Comparison of ENCODE assay signal across 8 cellular contexts in genomic region chr12:120713861-120714482, GRCh38. TPM values are rescaled to one million over a fixed set of nuclear protein-coding genes. Genes with fewer than 3 reads are reported as not detected.
A peak's percentile ranks its signal among the peaks of the same experiment; 100 is the strongest.
DNase-seq lines count a peak whose midpoint lies in the region; ATAC-seq and TF ChIP-seq lines count a peak whose summit lies in the region.

No MANE protein-coding gene starts in this region.

- peak; percentile 49 for ATAC-seq in WTC11
- no peak for ATAC-seq in GM18868 (IDR thresholded peaks at IDR 0.05; ENCODE audit: unreplicated experiment)

- no peak overlapping the region for H3K9ac ChIP-seq in BLaER1

- no peak overlapping the region for H3K27ac ChIP-seq in BLaER1

- TF ChIP-seq CTCF in WTC11 (IDR thresholded peaks at IDR 0.05): peak; percentile 90
- TF ChIP-seq CTCF in cardiac fibroblast (IDR thresholded peaks at IDR 0.05; ENCODE audit: low read depth, low read length): peak; percentile 80

- H3K9me3 ChIP-seq in BLaER1: no peaks in the 10 kb centered on the region

- H3K27ac Mint-ChIP-seq in WTC11: peak overlapping the region; percentile 86

- H3K4me1 ChIP-seq in BLaER1: peaks cover 40% of the 10 kb centered on the region

- H3K27me3 ChIP-seq in BLaER1: no peaks in the 10 kb centered on the region

- no peaks in the 10 kb centered on the region for H3K27me3 Mint-ChIP-seq in WTC11 (ENCODE audit: low read depth)

- H3K9me3 Mint-ChIP-seq in WTC11: no peaks in the 10 kb centered on the region

- peak overlapping the region; percentile 38; the same call in 1 of the 2 replicates for H3K4me2 ChIP-seq in BLaER1

- peaks cover 57% of the 10 kb centered on the region for H3K36me3 ChIP-seq in BLaER1

- DNase-seq in HEK293T (ENCODE audit: extremely low spot score) (peak; percentile 78), NCI-H345 treated with DMSO at 0.1 percent for 48 hours (lab: John Stamatoyannopoulos, UW; ENCODE audit: unreplicated experiment) (peak; percentile 66), WTC11 (ENCODE audit: low spot score) (peak; percentile 65), cardiac fibroblast (ENCODE audit: low read depth in 2 of 2) (peak; percentile 87), kidney tubule cell (ENCODE audit: low spot score) (peak; percentile 80)
- DNase-seq in stimulated activated CD4-positive, alpha-beta T cell treated with anti-CD3 and anti-CD28 coated beads, Interleukin-4, amount 100 ng/mL, for 24 hours: peak; percentile 84

- POLR2A ChIA-PET in HEK293T (lab: Yijun Ruan, JAX) (no interaction called here), WTC11 (lab: Charles Lee) (no interaction called here)

- H3K36me3 Mint-ChIP-seq in WTC11: peaks cover 51% of the 10 kb centered on the region

- H3K4me3 ChIP-seq in BLaER1 (no peak overlapping the region), cardiac fibroblast (replicated peaks in 1 of 2; ENCODE audit: low read depth in 2 of 2, low read length in 2 of 2) (no peak overlapping the region)

- H4K20me1 ChIP-seq in BLaER1: peaks cover 52% of the 10 kb centered on the region

- H3K4me3 Mint-ChIP-seq in WTC11: no peak overlapping the region

- CTCF ChIA-PET in HEK293T (lab: Yijun Ruan, JAX): no interaction called here
- CTCF ChIA-PET in WTC11 (lab: Charles Lee): no interaction called here

- peaks cover 26% of the 10 kb centered on the region for H3K4me1 Mint-ChIP-seq in WTC11

TF ChIP-seq in HEK293T, 16 proteins besides CTCF, POLR2A, EP300 and RAD21:
- no peak for TF ChIP-seq FOXA1 (IDR thresholded peaks at IDR 0.05)
- no peak for TF ChIP-seq L3MBTL2 (conservative IDR thresholded peaks at IDR 0.05)
- TF ChIP-seq SUZ12 (IDR thresholded peaks at IDR 0.05): no peak
- TF ChIP-seq BHLHE40 (IDR thresholded peaks at IDR 0.05; ENCODE audit: borderline replicate concordance): no peak
- TF ChIP-seq FOXK2 (IDR thresholded peaks at IDR 0.05): no peak
- no peak for TF ChIP-seq HDGF (IDR thresholded peaks at IDR 0.05; ENCODE audit: borderline replicate concordance)
- TF ChIP-seq NFRKB (IDR thresholded peaks at IDR 0.05): no peak
- no peak for TF ChIP-seq LEF1 (IDR thresholded peaks at IDR 0.05; ENCODE audit: borderline replicate concordance)
- no peak for TF ChIP-seq SP1 (IDR thresholded peaks at IDR 0.05)
- no peak for TF ChIP-seq TARDBP (IDR thresholded peaks at IDR 0.05)
- no peak for TF ChIP-seq ARNT (IDR thresholded peaks at IDR 0.05)
- TF ChIP-seq ZNF384 (IDR thresholded peaks at IDR 0.05): no peak
- no peak for TF ChIP-seq FOXM1 (IDR thresholded peaks at IDR 0.05; ENCODE audit: borderline replicate concordance)
- no peak for TF ChIP-seq CTBP1 (IDR thresholded peaks at IDR 0.05; ENCODE audit: borderline replicate concordance)

TF ChIP-seq in WTC11, 78 proteins besides CTCF, POLR2A, EP300 and RAD21:
- TF ChIP-seq ZBTB21 (CRISPR knock-in tag; IDR thresholded peaks at IDR 0.05; ENCODE audit: borderline replicate concordance): no peak
- TF ChIP-seq CREB1 (CRISPR knock-in tag; IDR thresholded peaks at IDR 0.05): no peak

RNA-seq across cellular contexts. Expression of gene UNC119B, which starts 3.7 kb away (rescaled TPM):
- 49.9 to 53.3 TPM (median 50.3 TPM) in 3 replicates for total RNA-seq in WTC11 (2021)

RNA-seq across cellular contexts. Expression of gene ACADS, which starts 11.7 kb away (rescaled TPM):
- total RNA-seq in WTC11 (2021): 11.0 to 12.6 TPM (median 11.6 TPM) in 3 replicates

RNA-seq across cellular contexts. Expression of gene MLEC, which starts 27.0 kb away (rescaled TPM):
- 221 to 278 TPM (median 253 TPM) in 3 replicates for total RNA-seq in WTC11 (2021)
